ENCODE assay signal across 34 cellular contexts in genomic region chr5:160550075-160550474, GRCh38.
"Had no signal": no experiment of that assay in that cellular context is flagged by ENCODE, and none has a peak within 500 bp of the region (broad histone marks: within the 10 kb centered on the region; RNA-seq: fewer than 3 reads in every experiment).

No MANE protein-coding gene starts in this region.

- H3K27ac Mint-ChIP-seq: activated B cell treated with CpG ODN at 0.5 μM for 24 hours; activated CD4-positive, alpha-beta T cell treated with anti-CD3 and anti-CD28 coated beads, Interleukin-2, amount 10 ng/mL, durations not matched to agents 7 days and 5 days; activated CD8-positive, alpha-beta T cell treated with anti-CD3 and anti-CD28 coated beads for 36 hours; activated naive CD4-positive, alpha-beta T cell treated with anti-CD3 and anti-CD28 coated beads, Interleukin-2, amount 10 ng/mL, durations not matched to agents 7 days and 5 days; activated naive CD4-positive, alpha-beta T cell treated with anti-CD3 and anti-CD28 coated beads, Interleukin-2, amount 50 U/mL, for 24 hours; activated naive CD8-positive, alpha-beta T cell; activated naive CD8-positive, alpha-beta T cell treated with anti-CD3 and anti-CD28 coated beads, Interleukin-2, amount 10 ng/mL, durations not matched to agents 7 days and 5 days; activated naive CD8-positive, alpha-beta T cell treated with anti-CD3 and anti-CD28 coated beads, Interleukin-2, amount 50 U/mL, for 24 hours; activated T-helper 1 cell treated with anti-CD3 and anti-CD28 coated beads, Interleukin-12 subunit alpha, Interleukin-12 subunit beta, Interleukin-2, Interleukin-4 antibody, amounts not matched to agents 30 ng/mL and 10 ng/mL and 1 ng/mL, durations not matched to agents 14 hours and 24 hours and 36 hours; activated T-helper 2 cell treated with anti-CD3 and anti-CD28 coated beads, Interferon-gamma antibody, Interleukin-2, Interleukin-4, amounts not matched to agents 10 μg/mL and 5 μg/mL and 100 μg/mL, durations not matched to agents 14 hours and 24 hours and 36 hours; brain; T-helper 1 cell treated with Interleukin-12 subunit alpha and Interleukin-12 subunit beta and Interleukin-4 antibody, amounts not matched to agents 30 μg/mL and 1 μg/mL, for 36 hours; T-helper 2 cell treated with Interferon-gamma antibody and Interleukin-4, amounts not matched to agents 5 μg/mL and 100 μg/mL, for 36 hours had no signal

- ATAC-seq: activated CD8-positive, alpha-beta T cell treated with anti-CD3 and anti-CD28 coated beads for 36 hours; activated naive CD8-positive, alpha-beta T cell treated with anti-CD3 and anti-CD28 coated beads, Interleukin-2, amount 50 U/mL, for 24 hours had no signal

- H3K27me3 Mint-ChIP-seq: activated naive CD4-positive, alpha-beta T cell treated with anti-CD3 and anti-CD28 coated beads, Interleukin-2, amount 10 ng/mL, durations not matched to agents 7 days and 5 days; brain had no signal

- H3K4me1 Mint-ChIP-seq: activated B cell treated with CpG ODN at 0.5 μM for 24 hours; activated CD4-positive, alpha-beta T cell treated with anti-CD3 and anti-CD28 coated beads, Interleukin-2, amount 10 ng/mL, durations not matched to agents 7 days and 5 days; activated naive CD4-positive, alpha-beta T cell treated with anti-CD3 and anti-CD28 coated beads, Interleukin-2, amount 10 ng/mL, durations not matched to agents 7 days and 5 days; activated naive CD4-positive, alpha-beta T cell treated with anti-CD3 and anti-CD28 coated beads, Interleukin-2, amount 50 U/mL, for 24 hours; activated naive CD8-positive, alpha-beta T cell treated with anti-CD3 and anti-CD28 coated beads, Interleukin-2, amount 10 ng/mL, durations not matched to agents 7 days and 5 days; central memory CD8-positive, alpha-beta T cell had no signal

- H3K36me3 ChIP-seq: ascending aorta, cardiac muscle cell had no signal

- H3K4me1 ChIP-seq: ascending aorta had no signal

- H3K4me3 ChIP-seq: ascending aorta, cardiac muscle cell had no signal

- H3K4me3 Mint-ChIP-seq: activated B cell treated with CpG ODN at 0.5 μM for 24 hours; activated CD4-positive, alpha-beta T cell treated with anti-CD3 and anti-CD28 coated beads, Interleukin-2, amount 10 ng/mL, durations not matched to agents 7 days and 5 days; activated CD8-positive, alpha-beta T cell treated with anti-CD3 and anti-CD28 coated beads for 36 hours; activated naive CD4-positive, alpha-beta T cell treated with anti-CD3 and anti-CD28 coated beads, Interleukin-2, amount 10 ng/mL, durations not matched to agents 7 days and 5 days; activated naive CD4-positive, alpha-beta T cell treated with anti-CD3 and anti-CD28 coated beads, Interleukin-2, amount 50 U/mL, for 24 hours; activated naive CD8-positive, alpha-beta T cell; activated naive CD8-positive, alpha-beta T cell treated with anti-CD3 and anti-CD28 coated beads, Interleukin-2, amount 10 ng/mL, durations not matched to agents 7 days and 5 days; activated naive CD8-positive, alpha-beta T cell treated with anti-CD3 and anti-CD28 coated beads, Interleukin-2, amount 50 U/mL, for 24 hours; activated T-helper 1 cell treated with anti-CD3 and anti-CD28 coated beads, Interleukin-12 subunit alpha, Interleukin-12 subunit beta, Interleukin-2, Interleukin-4 antibody, amounts not matched to agents 30 ng/mL and 10 ng/mL and 1 ng/mL, durations not matched to agents 14 hours and 24 hours and 36 hours; brain; central memory CD8-positive, alpha-beta T cell; T-helper 1 cell treated with Interleukin-12 subunit alpha and Interleukin-12 subunit beta and Interleukin-4 antibody, amounts not matched to agents 30 μg/mL and 1 μg/mL, for 36 hours; T-helper 2 cell treated with Interferon-gamma antibody and Interleukin-4, amounts not matched to agents 5 μg/mL and 100 μg/mL, for 36 hours had no signal

- DNase-seq: activated B cell treated with CpG ODN at 0.5 μM for 24 hours; activated CD4-positive, alpha-beta T cell treated with anti-CD3 and anti-CD28 coated beads for 48 hours; activated CD4-positive, alpha-beta T cell treated with anti-CD3 and anti-CD28 coated beads, Interleukin-2, amount 10 ng/mL, durations not matched to agents 7 days and 5 days; activated CD4-positive, CD25-positive, alpha-beta regulatory T cell treated with anti-CD3 and anti-CD28 coated beads, Interleukin-2, amount 50 U/mL, for 72 hours; activated CD8-positive, alpha-beta memory T cell treated with anti-CD3 and anti-CD28 coated beads, Interleukin-2, amount 50 U/mL, for 4 hours; activated CD8-positive, alpha-beta T cell treated with anti-CD3 and anti-CD28 coated beads for 36 hours; activated effector memory CD4-positive, alpha-beta T cell treated with Interleukin-2 at 50 U/mL for 16 hours; activated gamma-delta T cell; activated naive CD4-positive, alpha-beta T cell treated with anti-CD3 and anti-CD28 coated beads, Interleukin-2, amount 10 ng/mL, durations not matched to agents 7 days and 5 days; activated naive CD4-positive, alpha-beta T cell treated with Interleukin-2 at 50 U/mL for 16 hours; activated naive CD8-positive, alpha-beta T cell treated with anti-CD3 and anti-CD28 coated beads, Interleukin-2, amount 10 ng/mL, durations not matched to agents 7 days and 5 days; activated naive CD8-positive, alpha-beta T cell treated with anti-CD3 and anti-CD28 coated beads, Interleukin-2, amount 50 U/mL, for 24 hours; activated T-cell treated with anti-CD3 and anti-CD28 coated beads for 4 hours; activated T-cell treated with anti-CD3 and anti-CD28 coated beads, Interleukin-2, amount 50 U/mL, for 1 hour; activated T-cell treated with anti-CD3 and anti-CD28 coated beads, Interleukin-2, amount 50 U/mL, for 48 hours; amygdala; anterior cingulate cortex; caudate nucleus; cerebellar nuclear complex; SW 1271; T-helper 1 cell; T-helper 2 cell; T-helper 9 cell had no signal

- H3K36me3 Mint-ChIP-seq: activated naive CD4-positive, alpha-beta T cell treated with anti-CD3 and anti-CD28 coated beads, Interleukin-2, amount 10 ng/mL, durations not matched to agents 7 days and 5 days; activated naive CD4-positive, alpha-beta T cell treated with anti-CD3 and anti-CD28 coated beads, Interleukin-2, amount 50 U/mL, for 24 hours; activated naive CD8-positive, alpha-beta T cell; activated naive CD8-positive, alpha-beta T cell treated with anti-CD3 and anti-CD28 coated beads, Interleukin-2, amount 10 ng/mL, durations not matched to agents 7 days and 5 days; brain had no signal

- H3K9me3 ChIP-seq: ascending aorta had no signal

- H3K9me3 Mint-ChIP-seq: activated CD4-positive, alpha-beta T cell treated with anti-CD3 and anti-CD28 coated beads, Interleukin-2, amount 10 ng/mL, durations not matched to agents 7 days and 5 days; activated naive CD4-positive, alpha-beta T cell treated with anti-CD3 and anti-CD28 coated beads, Interleukin-2, amount 10 ng/mL, durations not matched to agents 7 days and 5 days; activated naive CD4-positive, alpha-beta T cell treated with anti-CD3 and anti-CD28 coated beads, Interleukin-2, amount 50 U/mL, for 24 hours; activated naive CD8-positive, alpha-beta T cell treated with anti-CD3 and anti-CD28 coated beads, Interleukin-2, amount 10 ng/mL, durations not matched to agents 7 days and 5 days; central memory CD8-positive, alpha-beta T cell; T-helper 1 cell treated with Interleukin-12 subunit alpha and Interleukin-12 subunit beta and Interleukin-4 antibody, amounts not matched to agents 30 μg/mL and 1 μg/mL, for 36 hours had no signal

- H3K27ac ChIP-seq: ascending aorta, cardiac muscle cell, VCaP had no signal

- H3K27me3 ChIP-seq: ascending aorta had no signal
